9 cellular contexts compared by ENCODE assay signal in the genomic region with DNA sequence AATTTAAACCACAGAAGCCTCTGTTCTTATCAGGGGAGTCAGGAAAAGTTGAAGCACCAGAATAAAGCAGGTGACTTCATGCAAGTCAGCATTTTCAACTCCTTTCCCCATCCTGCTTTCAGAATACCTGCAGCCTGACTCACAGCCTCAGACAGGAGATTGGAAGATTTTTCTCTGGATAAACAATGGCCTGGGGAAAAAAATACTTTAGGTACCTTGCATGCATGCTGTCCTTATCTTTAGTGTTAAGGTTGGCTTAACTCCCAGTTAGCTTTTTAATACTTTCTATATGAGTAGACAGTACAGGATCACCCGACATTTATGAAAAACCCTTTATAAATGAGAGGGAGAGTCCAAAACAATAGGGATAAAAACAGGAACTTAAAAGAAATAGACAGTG. TPM values are rescaled to one million over a fixed set of nuclear protein-coding genes. Genes with fewer than 3 reads are reported as not detected.
A peak's percentile ranks its signal among the peaks of the same experiment; 100 is the strongest.
DNase-seq lines count a peak whose midpoint lies in the region; ATAC-seq and TF ChIP-seq lines count a peak whose summit lies in the region.
"Had no signal": no experiment of that assay in that cellular context is flagged by ENCODE, and none has a peak within 500 bp of the region (broad histone marks: within the 10 kb centered on the region; RNA-seq: fewer than 3 reads in every experiment).

No MANE protein-coding gene starts in this region.

- peaks cover 33% of the 10 kb centered on the region for H3K36me3 Mint-ChIP-seq in endothelial cell (ENCODE audit: low read depth, unreplicated experiment)
- peaks cover 71% of the 10 kb centered on the region for H3K36me3 Mint-ChIP-seq in activated T-cell treated with anti-CD3 and anti-CD28 coated beads, Interleukin-2, amount 50 U/mL, for 24 hours (ENCODE audit: low read depth)

- TF ChIP-seq CTCF in endothelial cell (IDR thresholded peaks at IDR 0.05; ENCODE audit: unreplicated experiment): no peak

- ATAC-seq in HG03108 (IDR thresholded peaks at IDR 0.05; ENCODE audit: unreplicated experiment): no peak

- no peak overlapping the region for H3K4me3 ChIP-seq in MG63

- no peaks in the 10 kb centered on the region for H3K27me3 Mint-ChIP-seq in endothelial cell (ENCODE audit: unreplicated experiment)
- H3K27me3 Mint-ChIP-seq in activated T-cell treated with anti-CD3 and anti-CD28 coated beads, Interleukin-2, amount 50 U/mL, for 24 hours: no peaks in the 10 kb centered on the region
- H3K27me3 Mint-ChIP-seq: activated naive CD8-positive, alpha-beta T cell treated with anti-CD3 and anti-CD28 coated beads, Interleukin-2, amount 10 ng/mL, durations not matched to agents 7 days and 5 days had no signal

- no peak overlapping the region for H3K4me3 Mint-ChIP-seq in endothelial cell (ENCODE audit: unreplicated experiment)
- H3K4me3 Mint-ChIP-seq in activated T-cell treated with anti-CD3 and anti-CD28 coated beads, Interleukin-2, amount 50 U/mL, for 24 hours: no peak overlapping the region
- H3K4me3 Mint-ChIP-seq: activated naive CD8-positive, alpha-beta T cell treated with anti-CD3 and anti-CD28 coated beads, Interleukin-2, amount 10 ng/mL, durations not matched to agents 7 days and 5 days had no signal

- no peaks in the 10 kb centered on the region for H3K27me3 ChIP-seq in MG63

- no peaks in the 10 kb centered on the region for H3K9me3 Mint-ChIP-seq in endothelial cell (ENCODE audit: unreplicated experiment)
- peaks cover 4% of the 10 kb centered on the region for H3K9me3 Mint-ChIP-seq in activated T-cell treated with anti-CD3 and anti-CD28 coated beads, Interleukin-2, amount 50 U/mL, for 24 hours

- H3K9me3 ChIP-seq in MG63: no peaks in the 10 kb centered on the region

- H3K4me1 Mint-ChIP-seq in endothelial cell (ENCODE audit: unreplicated experiment): peaks cover 19% of the 10 kb centered on the region
- H3K4me1 Mint-ChIP-seq in activated T-cell treated with anti-CD3 and anti-CD28 coated beads, Interleukin-2, amount 50 U/mL, for 24 hours (ENCODE audit: low read depth): peaks cover 33% of the 10 kb centered on the region

- H3K36me3 ChIP-seq in MG63: peaks cover 39% of the 10 kb centered on the region

- peak; percentile 96 for DNase-seq in Caki2 (ENCODE audit: low read depth)
- peak; percentile 55 for DNase-seq in MG63
- DNase-seq in endothelial cell (ENCODE audit: low spot score): no peak
- DNase-seq in non-pigmented ciliary epithelial cell (ENCODE audit: low read depth): peak; percentile 90
- no peak for DNase-seq in activated CD4-positive, alpha-beta T cell treated with anti-CD3 and anti-CD28 coated beads, Interleukin-2, amount 50 U/mL, for 1 hour
- DNase-seq in activated T-cell treated with anti-CD3 and anti-CD28 coated beads, Interleukin-2, amount 50 U/mL, for 24 hours: no peak
- no peak for DNase-seq in NCI-H1436 (lab: John Stamatoyannopoulos, UW)
- DNase-seq: activated naive CD8-positive, alpha-beta T cell treated with anti-CD3 and anti-CD28 coated beads, Interleukin-2, amount 10 ng/mL, durations not matched to agents 7 days and 5 days had no signal

- in situ Hi-C loops in Caki2 (cut with HindIII; ENCODE audit: low pct_unique_long_range_greater_than_20kb, low sequenced_read_pairs): no loop called here

- peak overlapping the region; percentile 92 for H3K27ac Mint-ChIP-seq in endothelial cell (ENCODE audit: unreplicated experiment)
- H3K27ac Mint-ChIP-seq in activated T-cell treated with anti-CD3 and anti-CD28 coated beads, Interleukin-2, amount 50 U/mL, for 24 hours: no peak overlapping the region
- H3K27ac Mint-ChIP-seq: activated naive CD8-positive, alpha-beta T cell treated with anti-CD3 and anti-CD28 coated beads, Interleukin-2, amount 10 ng/mL, durations not matched to agents 7 days and 5 days had no signal

RNA-seq across cellular contexts. Expression of gene PAK2, which starts 53.6 kb away (rescaled TPM):
- total RNA-seq in Caki2 (2014; rRNA removed; shearing (Covaris generic); ENCODE audit: low replicate concordance): 24.1 and 25.0 TPM in 2 replicates
- 27.7 and 42.1 TPM in 2 replicates for total RNA-seq in MG63 (2014; rRNA removed; shearing (Covaris generic); ENCODE audit: low replicate concordance)
- 116 TPM for total RNA-seq in endothelial cell (ENCODE audit: unreplicated experiment)

Comparison
In these comparisons a context has a peak if more than half of its experiments do, and no peak if none do; other contexts are left out.
1. DNase-seq: peak in Caki2 (single experiment), MG63 (single experiment) and non-pigmented ciliary epithelial cell (single experiment); none in endothelial cell (single experiment), activated CD4-positive, alpha-beta T cell treated with anti-CD3 and anti-CD28 coated beads, Interleukin-2, amount 50 U/mL, for 1 hour (single experiment), activated T-cell treated with anti-CD3 and anti-CD28 coated beads, Interleukin-2, amount 50 U/mL, for 24 hours (single experiment) and NCI-H1436 (single experiment).